In genomic region chr15:92904832-92905640, GRCh38 we compare ENCODE assay signal across 8 cellular contexts. TPM values are rescaled to one million over a fixed set of nuclear protein-coding genes. Genes with fewer than 3 reads are reported as not detected.
A peak's percentile ranks its signal among the peaks of the same experiment; 100 is the strongest.
DNase-seq lines count a peak whose midpoint lies in the region; ATAC-seq and TF ChIP-seq lines count a peak whose summit lies in the region.

No MANE protein-coding gene starts in this region.

- H3K4me1 ChIP-seq in sigmoid colon = peaks cover 0 to 74% (median 55%) of the 10 kb centered on the region in 4 donors

- H3K27me3 ChIP-seq in H7 (ENCODE audit: control insufficient read depth, insufficient read depth, low read length) (no peaks in the 10 kb centered on the region), sigmoid colon (no peaks in the 10 kb centered on the region)

- no peak for TF ChIP-seq POLR2A in sigmoid colon (IDR thresholded peaks at IDR 0.05)

- no peaks in the 10 kb centered on the region for H3K36me3 ChIP-seq in H7 (replicated peaks; ENCODE audit: control insufficient read depth, insufficient read depth, low read length)
- peaks cover 0 to under 1% (median 0%) of the 10 kb centered on the region in 4 donors for H3K36me3 ChIP-seq in sigmoid colon

- peak overlapping the region; percentile 44 for H3K4me3 ChIP-seq in H7 (ENCODE audit: insufficient read depth, low read depth, low read length)
- peak overlapping the region; percentile 61 for H3K4me3 ChIP-seq in fibroblast of pulmonary artery (replicated peaks; ENCODE audit: low read depth, low read length)
- H3K4me3 ChIP-seq in sigmoid colon = peak overlapping the region; percentile 42 to 60 (median 57)

- no peak for TF ChIP-seq EP300 in sigmoid colon (IDR thresholded peaks at IDR 0.05)

- 4 to 21% methylated on average over 14 of the region's 14 CpGs for WGBS in sigmoid colon, 2 donors

- ATAC-seq in SK-N-SH treated with all-trans-retinoic acid at 6 μM for 48 hours (no peak), GM18873 (IDR thresholded peaks at IDR 0.05; ENCODE audit: low FRiP score, unreplicated experiment) (no peak)

- no peak for TF ChIP-seq CTCF in fibroblast of pulmonary artery (IDR thresholded peaks at IDR 0.05; ENCODE audit: low read length, missing control alignments)
- no peak for TF ChIP-seq CTCF in sigmoid colon (IDR thresholded peaks at IDR 0.05)

- no peaks in the 10 kb centered on the region for H3K9me3 ChIP-seq in sigmoid colon

- DNase-seq in H7 (no peak), fibroblast of pulmonary artery (ENCODE audit: low read depth) (no peak), sigmoid colon (no peak), amniotic stem cell (lab: John Stamatoyannopoulos, UW) (no peak), SIG-M5 treated with dmso at 0.1 percent for 504 hours (lab: John Stamatoyannopoulos, UW; ENCODE audit: unreplicated experiment) (no peak), GM19240 (ENCODE audit: insufficient read length, low spot score) (no peak)

- intact Hi-C loops in sigmoid colon (cut with DNase I) = loop anchor here (2.0 to 5.0 kb wide), 2 partner anchors 22 to 167 kb away; no protein-coding TSS in a partner anchor

- peak overlapping the region; percentile 91 to 96 (median 94) for H3K27ac ChIP-seq in sigmoid colon

TF ChIP-seq in SK-N-SH treated with all-trans-retinoic acid at 6 μM for 48 hours, 23 proteins besides CTCF, POLR2A, EP300 and RAD21:
- TF ChIP-seq CREB5 (CRISPR knock-in tag; IDR thresholded peaks at IDR 0.05; ENCODE audit: low read depth) (0 out of 2 replicates have a peak, but pooled peaks have one; percentile 13), SNAI2 (CRISPR knock-in tag; IDR thresholded peaks at IDR 0.05) (no peak), ARNTL (CRISPR knock-in tag; IDR thresholded peaks at IDR 0.05; ENCODE audit: borderline replicate concordance, low read depth) (no peak), PPARA (CRISPR knock-in tag; IDR thresholded peaks at IDR 0.05; ENCODE audit: borderline replicate concordance) (no peak), OSR1 (CRISPR knock-in tag; IDR thresholded peaks at IDR 0.05) (no peak), ISL1 (CRISPR knock-in tag; IDR thresholded peaks at IDR 0.05) (no peak), ZNF70 (CRISPR knock-in tag; IDR thresholded peaks at IDR 0.05) (no peak), ZFP3 (CRISPR knock-in tag; IDR thresholded peaks at IDR 0.05) (no peak), TOX (CRISPR knock-in tag; IDR thresholded peaks at IDR 0.05; ENCODE audit: borderline replicate concordance) (no peak), ESRRG (CRISPR knock-in tag; IDR thresholded peaks at IDR 0.05) (0 out of 2 replicates have a peak, but pooled peaks have one; percentile 3)

RNA-seq across cellular contexts. Expression of gene CHD2, which starts 4.9 kb away (rescaled TPM):
- total RNA-seq in H7 (2014; rRNA removed; shearing (Covaris generic)) = 29.7 and 35.5 TPM in 2 replicates
- total RNA-seq in sigmoid colon = 100 to 1,000 TPM in 1 of 4 donors, 10 to 100 TPM in 3; 75.9 to 108 (median 90.0) TPM
- 10 to 100 TPM; 16.0 to 48.4 (median 16.8) TPM for polyA plus RNA-seq in sigmoid colon
